ENCODE assay signal across 8 cellular contexts in the genomic region with DNA sequence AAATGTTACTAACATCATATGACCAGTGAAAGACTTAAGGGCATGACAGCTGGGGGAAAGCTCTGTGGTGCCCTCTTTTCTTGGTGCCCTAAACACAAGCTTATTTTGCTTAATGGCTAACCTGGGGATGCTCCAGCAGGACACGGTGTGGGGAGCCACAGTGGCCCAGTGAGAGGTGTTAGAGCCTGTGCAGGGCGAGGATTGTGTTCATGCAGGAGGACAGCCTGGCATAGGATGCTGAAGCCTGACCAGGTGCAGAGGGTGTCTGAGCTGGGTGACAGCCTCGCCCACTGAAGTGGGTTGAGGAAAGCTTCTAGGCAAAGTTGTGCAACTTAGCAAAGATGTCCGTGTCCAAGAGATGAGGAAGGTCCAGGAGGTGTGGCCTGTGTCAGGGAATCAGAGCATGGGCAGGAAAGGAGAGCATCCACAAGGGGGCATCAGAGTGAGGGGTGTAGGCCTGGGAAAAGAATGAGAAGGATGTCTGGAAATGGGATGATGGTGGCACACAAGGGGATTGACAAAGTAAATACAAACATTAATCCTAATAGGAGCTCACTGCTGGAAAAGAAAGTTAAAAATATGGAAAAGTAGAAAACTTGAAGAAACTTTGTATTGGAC. TPM values are rescaled to one million over a fixed set of nuclear protein-coding genes. Genes with fewer than 3 reads are reported as not detected.
DNase-seq lines count a peak whose midpoint lies in the region; ATAC-seq, FAIRE-seq and TF ChIP-seq lines count a peak whose summit lies in the region.

No MANE protein-coding gene starts in this region.

- H3K27me3 ChIP-seq in iPS DF 6.9 (ENCODE audit: control insufficient read depth, insufficient read depth, low read length): no peaks in the 10 kb centered on the region

- H3K4me3 Mint-ChIP-seq in CD14-positive monocyte: no peak overlapping the region

- no peak overlapping the region for H3K4me3 ChIP-seq in iPS DF 6.9 (ENCODE audit: low read length)

- no peaks in the 10 kb centered on the region for H3K4me1 Mint-ChIP-seq in CD14-positive monocyte

- WGBS in iPS DF 6.9 (ENCODE audit: insufficient coverage, insufficient read length): no CpG with 5 or more reads among the region's 4 CpGs

- no peaks in the 10 kb centered on the region for H3K9me3 ChIP-seq in iPS DF 6.9 (ENCODE audit: control insufficient read depth, insufficient read depth, low read length)

- peak; percentile 47 for TF ChIP-seq CTCF in CD14-positive monocyte (IDR thresholded peaks at IDR 0.05)

- no peaks in the 10 kb centered on the region for H3K4me1 ChIP-seq in iPS DF 6.9 (ENCODE audit: control insufficient read depth, insufficient read depth, low read length)

- FAIRE-seq in GM19239 (lab: Jason Lieb, UNC): no peak

- no peak for DNase-seq in CD14-positive monocyte (ENCODE audit: low spot score)
- DNase-seq in GM19239 (ENCODE audit: insufficient read length, low spot score): peak; percentile 4
- DNase-seq in OCI-M1 (lab: John Stamatoyannopoulos, UW): peak; percentile 81
- DNase-seq in activated naive CD4-positive, alpha-beta T cell treated with Interleukin-2 at 50 U/mL for 16 hours: peak; percentile 38
- peak; percentile 50 for DNase-seq in iPS DF 6.9 (ENCODE audit: low read depth, low spot score)
- peak; percentile 25 to 41 for DNase-seq in stimulated activated CD4-positive, alpha-beta T cell treated with anti-CD3 and anti-CD28 coated beads, Interleukin-4, amount 100 ng/mL, for 48 hours (ENCODE audit: low read depth in 2 of 2)
- no peak for DNase-seq in NCI-H2107 treated with DMSO at 0.1 percent for 48 hours (lab: John Stamatoyannopoulos, UW; ENCODE audit: unreplicated experiment)

- no peaks in the 10 kb centered on the region for H3K36me3 Mint-ChIP-seq in CD14-positive monocyte

- peaks cover 0 to 1% (median 0%) of the 10 kb centered on the region in 7 donors for H3K9me3 Mint-ChIP-seq in CD14-positive monocyte

- no peak for ATAC-seq in GM18502 (IDR thresholded peaks at IDR 0.05; ENCODE audit: poor library complexity, unreplicated experiment)

- H3K36me3 ChIP-seq in iPS DF 6.9 (ENCODE audit: control insufficient read depth, insufficient read depth, low read length): no peaks in the 10 kb centered on the region

- intact Hi-C loops in CD14-positive monocyte (cut with micrococcal nuclease): no loop called here

- no peaks in the 10 kb centered on the region for H3K27me3 Mint-ChIP-seq in CD14-positive monocyte (ENCODE audit: low read depth in 3 of 3)

- H3K27ac Mint-ChIP-seq in CD14-positive monocyte: peak overlapping the region in 2 of 7 donors; percentile 31 to 54

- no peak overlapping the region for H3K27ac ChIP-seq in iPS DF 6.9 (ENCODE audit: low read length)

RNA-seq across cellular contexts. Expression of a gene that starts 33.9 kb away (rescaled TPM):
- not detected for polyA plus RNA-seq in CD14-positive monocyte

RNA-seq across cellular contexts. Expression of a gene that starts 43.4 kb away (rescaled TPM):
- not detected for polyA plus RNA-seq in CD14-positive monocyte

Comparison
In these comparisons a context has a peak if more than half of its experiments do, and no peak if none do; other contexts are left out.
1. DNase-seq: peak in GM19239 (single experiment), OCI-M1 (single experiment), activated naive CD4-positive, alpha-beta T cell treated with Interleukin-2 at 50 U/mL for 16 hours (single experiment), iPS DF 6.9 (single experiment) and stimulated activated CD4-positive, alpha-beta T cell treated with anti-CD3 and anti-CD28 coated beads, Interleukin-4, amount 100 ng/mL, for 48 hours (2 of 2); none in CD14-positive monocyte (single experiment) and NCI-H2107 treated with DMSO at 0.1 percent for 48 hours (single experiment).